In the genomic region with DNA sequence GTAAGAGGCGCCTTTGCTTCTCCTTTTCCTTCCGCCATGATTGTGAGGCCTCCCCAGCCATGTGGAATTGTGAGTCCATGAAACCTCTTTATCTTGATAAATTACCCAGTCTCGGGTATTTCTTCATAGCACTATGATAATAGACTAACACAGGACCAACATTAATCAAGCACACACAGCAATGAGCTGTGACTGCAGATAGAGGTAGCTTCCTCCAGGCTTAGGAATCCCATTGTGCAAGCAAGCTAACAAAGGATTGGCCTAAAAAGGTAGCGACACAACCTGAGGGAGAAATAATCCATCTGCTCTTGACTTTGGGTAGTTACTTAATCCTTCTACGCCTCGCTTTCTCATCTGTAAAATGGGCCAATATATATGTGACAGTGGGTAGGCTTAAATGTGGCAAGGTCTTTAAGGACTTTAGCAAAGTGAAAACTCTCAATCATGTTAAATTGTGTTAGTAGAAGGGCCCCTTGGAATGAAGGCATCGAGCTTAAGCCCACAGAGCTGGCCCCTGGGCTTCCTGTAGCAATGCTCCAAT, we compare ENCODE assay signal across 1 cellular context.
TF ChIP-seq lines count a peak whose summit lies in the region.

No MANE protein-coding gene starts in this region.

TF ChIP-seq in IMR-90, 13 proteins besides CTCF, POLR2A, EP300 and RAD21 (continued from another document):
- TF ChIP-seq BHLHE40 (IDR thresholded peaks at IDR 0.05; ENCODE audit: low read depth, low read length) (no peak), RCOR1 (IDR thresholded peaks at IDR 0.05; ENCODE audit: insufficient replicate concordance, low read length) (no peak), SMC3 (IDR thresholded peaks at IDR 0.05; ENCODE audit: low read depth, low read length) (no peak), MXI1 (IDR thresholded peaks at IDR 0.05; ENCODE audit: borderline replicate concordance, low read depth, low read length) (no peak)
TF ChIP-seq in IMR-90: peak in this region for 0.
